12 cellular contexts compared by ENCODE assay signal in the genomic region with DNA sequence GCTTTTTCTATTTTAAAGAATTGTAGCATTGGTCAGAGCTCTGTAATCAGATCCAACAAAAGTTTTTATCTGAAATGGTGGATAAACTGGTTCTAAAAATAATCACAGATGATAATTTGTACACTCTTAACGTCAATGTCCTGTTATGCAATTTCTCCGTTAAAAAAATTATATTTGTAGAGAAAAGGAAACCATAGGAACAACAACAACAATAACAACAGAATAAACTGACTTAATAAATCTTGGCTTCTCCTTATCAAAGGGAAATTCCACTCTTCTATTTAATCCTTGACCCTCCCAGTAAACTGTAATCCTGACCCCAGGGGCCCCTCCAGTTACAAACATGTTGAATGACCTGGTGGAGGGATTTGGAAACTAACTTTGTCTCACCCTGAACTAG.
DNase-seq lines count a peak whose midpoint lies in the region; ATAC-seq, FAIRE-seq and TF ChIP-seq lines count a peak whose summit lies in the region.
"Had no signal": no experiment of that assay in that cellular context is flagged by ENCODE, and none has a peak within 500 bp of the region (broad histone marks: within the 10 kb centered on the region; RNA-seq: fewer than 3 reads in every experiment).

No MANE protein-coding gene starts in this region.

- H3K9ac ChIP-seq in BLaER1 treated with 17β-estradiol and CSF1 and Interleukin-3, amounts not matched to agents 10 nM and 100 nM, result peak overlapping the region in 4 of 11 experiments; percentile 64 to 86 (median 80); a peak in 8 of 22 replicates

- intact Hi-C loops in right cardiac atrium (cut with DNase I), result no loop called here
- intact Hi-C loops in sciatic nerve (cut with DNase I), result no loop called here

- WGBS in right cardiac atrium, result 2% methylated on average over 2 of the region's 2 CpGs

- ATAC-seq in right cardiac atrium (peak; percentile 77 to 82), sciatic nerve (peak; percentile 83)

- peaks cover 0 to 18% (median 11%) of the 10 kb centered on the region in 11 experiments; a peak in 9 of 22 replicates for H3K36me3 ChIP-seq in BLaER1 treated with 17β-estradiol and CSF1 and Interleukin-3, amounts not matched to agents 10 nM and 100 nM
- H3K36me3 ChIP-seq in bronchial epithelial cell (ENCODE audit: control insufficient read depth, insufficient read depth, low read length), result no peaks in the 10 kb centered on the region

- H3K4me1 ChIP-seq in BLaER1 treated with 17β-estradiol and CSF1 and Interleukin-3, amounts not matched to agents 10 nM and 100 nM, result peaks cover 0 to 78% (median 16%) of the 10 kb centered on the region in 10 experiments; a peak in 12 of 20 replicates
- peaks cover 22% of the 10 kb centered on the region for H3K4me1 ChIP-seq in right cardiac atrium (ENCODE audit: control insufficient read depth, insufficient read depth, low read length)

- peak overlapping the region in 7 of 11 experiments; percentile 26 to 99 (median 85); a peak in 12 of 22 replicates for H3K27ac ChIP-seq in BLaER1 treated with 17β-estradiol and CSF1 and Interleukin-3, amounts not matched to agents 10 nM and 100 nM
- H3K27ac ChIP-seq in right cardiac atrium (ENCODE audit: low read length), result peak overlapping the region; percentile 92
- H3K27ac ChIP-seq: SK-N-MC had no signal

- H4K20me1 ChIP-seq in BLaER1 treated with 17β-estradiol and CSF1 and Interleukin-3, amounts not matched to agents 10 nM and 100 nM, result no peaks in the 10 kb centered on the region

- peak; percentile 56 for DNase-seq in bronchial epithelial cell (ENCODE audit: low read depth)
- peak in 2 of 3 donors; percentile 56 to 79 for DNase-seq in right cardiac atrium
- DNase-seq in sciatic nerve (ENCODE audit: low spot score), result no peak
- no peak for DNase-seq in NCI-H510A treated with DMSO at 0.1 percent for 48 hours (lab: John Stamatoyannopoulos, UW)
- DNase-seq in foreskin fibroblast, result no peak
- no peak for DNase-seq in effector CD8-positive, alpha-beta T cell (lab: John Stamatoyannopoulos, UW)
- no peak for DNase-seq in HTR-8/SVneo (ENCODE audit: insufficient read length, low spot score)
- DNase-seq: activated CD4-positive, CD25-positive, alpha-beta regulatory T cell treated with anti-CD3 and anti-CD28 coated beads, Interleukin-2, amount 50 U/mL, for 72 hours; NCI-H2171 treated with DMSO at 0.1 percent for 48 hours had no signal

- FAIRE-seq in bronchial epithelial cell (lab: Jason Lieb, UNC) (no peak), HTR-8/SVneo (lab: Jason Lieb, UNC) (no peak)
- FAIRE-seq: H1 had no signal

- H3K27me3 ChIP-seq in BLaER1 treated with 17β-estradiol and CSF1 and Interleukin-3, amounts not matched to agents 10 nM and 100 nM, result no peaks in the 10 kb centered on the region
- H3K27me3 ChIP-seq in bronchial epithelial cell (ENCODE audit: control insufficient read depth, insufficient read depth, low read length) (no peaks in the 10 kb centered on the region), right cardiac atrium (ENCODE audit: control insufficient read depth, insufficient read depth) (no peaks in the 10 kb centered on the region)

- H3K4me2 ChIP-seq in BLaER1 treated with 17β-estradiol and CSF1 and Interleukin-3, amounts not matched to agents 10 nM and 100 nM, result peak overlapping the region in 6 of 11 experiments; percentile 40 to 85 (median 80); a peak in 12 of 22 replicates

- H3K4me3 ChIP-seq in BLaER1 treated with 17β-estradiol and CSF1 and Interleukin-3, amounts not matched to agents 10 nM and 100 nM, result no peak overlapping the region
- H3K4me3 ChIP-seq in bronchial epithelial cell (ENCODE audit: low read depth, low read length) (no peak overlapping the region), right cardiac atrium (ENCODE audit: low read length) (no peak overlapping the region), foreskin fibroblast (ENCODE audit: low read depth in 1 of 2, low read length in 2 of 2) (no peak overlapping the region)
- H3K4me3 ChIP-seq: SK-N-MC had no signal

- TF ChIP-seq CTCF in bronchial epithelial cell (IDR thresholded peaks at IDR 0.05; ENCODE audit: insufficient read depth, low read length, severe bottlenecking) (no peak), foreskin fibroblast (IDR thresholded peaks at IDR 0.05; ENCODE audit: low read depth, low read length) (no peak)

- peaks cover 0 to 8% (median 0%) of the 10 kb centered on the region in 11 experiments; a peak in 5 of 22 replicates for H3K9me3 ChIP-seq in BLaER1 treated with 17β-estradiol and CSF1 and Interleukin-3, amounts not matched to agents 10 nM and 100 nM (replicated peaks in 1 of 11)
- no peaks in the 10 kb centered on the region for H3K9me3 ChIP-seq in right cardiac atrium (ENCODE audit: control insufficient read depth, low read length)

Comparison
In these comparisons a context has a peak if more than half of its experiments do, and no peak if none do; other contexts are left out.
1. DNase-seq: peak in bronchial epithelial cell (single experiment) and right cardiac atrium (2 of 3); none in sciatic nerve (single experiment), NCI-H510A treated with DMSO at 0.1 percent for 48 hours (single experiment), foreskin fibroblast (0 of 2), effector CD8-positive, alpha-beta T cell (single experiment) and HTR-8/SVneo (single experiment).